10 cellular contexts compared by ENCODE assay signal in the genomic region with DNA sequence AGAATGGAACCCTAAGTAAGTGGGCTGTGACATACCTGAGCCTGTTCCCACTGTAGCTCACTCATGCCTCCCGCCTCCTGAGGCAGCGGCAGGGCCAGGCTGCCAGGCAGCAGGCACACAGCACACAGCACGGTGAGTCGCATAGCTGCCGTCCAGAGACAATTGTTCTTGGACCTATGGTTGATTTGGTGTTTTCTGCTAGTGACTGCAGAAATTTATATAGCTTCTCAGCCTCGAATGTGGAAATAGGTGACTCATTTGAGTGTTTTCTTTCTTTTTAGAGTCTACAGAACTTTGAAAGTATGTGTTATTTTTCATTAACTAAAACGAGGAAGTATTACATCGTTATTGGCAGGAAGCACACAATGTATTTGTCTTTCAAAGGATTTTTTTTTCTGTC. TPM values are rescaled to one million over a fixed set of nuclear protein-coding genes. Genes with fewer than 3 reads are reported as not detected.
A peak's percentile ranks its signal among the peaks of the same experiment; 100 is the strongest.
DNase-seq lines count a peak whose midpoint lies in the region; ATAC-seq, FAIRE-seq and TF ChIP-seq lines count a peak whose summit lies in the region.
"Had no signal": no experiment of that assay in that cellular context is flagged by ENCODE, and none has a peak within 500 bp of the region (broad histone marks: within the 10 kb centered on the region; RNA-seq: fewer than 3 reads in every experiment).

Gene MMP7 (minus strand): TSS at position 190 of the 400 bp plus-strand sequence. CDS start 47 bp downstream, at position 143.

- H2BK20ac ChIP-seq in H1 (ENCODE audit: low read length), result no peak within 1 kb of the TSS

- no peak within 1 kb of the TSS for H3K18ac ChIP-seq in H1 (ENCODE audit: extremely low read depth, low read length)

- H3K79me1 ChIP-seq in H1 (ENCODE audit: low read depth, low read length), result no peaks in the 10 kb centered on the region

- H3K9me3 ChIP-seq in H1 (ENCODE audit: insufficient read depth in 2 of 2, low read depth in 1 of 2, low read length in 1 of 2) (no peaks in the 10 kb centered on the region), A673 (ENCODE audit: low read depth, low read length, poor library complexity, severe bottlenecking) (no peaks in the 10 kb centered on the region)
- no peaks in the 10 kb centered on the region for H3K9me3 ChIP-seq in CD8-positive, alpha-beta T cell (ENCODE audit: low read length)
- H3K9me3 ChIP-seq: left ventricle myocardium inferior had no signal

- H4K20me1 ChIP-seq in H1 (replicated peaks in 1 of 2; ENCODE audit: control insufficient read depth in 1 of 2, insufficient read depth in 2 of 2, low read length in 2 of 2), result no peaks in the 10 kb centered on the region

- H3K27me3 Mint-ChIP-seq in CD8-positive, alpha-beta T cell (ENCODE audit: low read depth), result peaks cover 3% of the 10 kb centered on the region
- no peaks in the 10 kb centered on the region for H3K27me3 Mint-ChIP-seq in stimulated activated memory B cell treated with anti-CD40 and anti-IgM and Interleukin-4, amounts not matched to agents 10 μg/mL and 1 μg/mL and 100 μg/mL, for 72 hours

- TF ChIP-seq POLR2A in H1 (IDR thresholded peaks at IDR 0.05; ENCODE audit: control extremely low read depth in 1 of 2, low read depth in 2 of 2, low read length in 2 of 2), result no peak

- no peaks in the 10 kb centered on the region for H3K9me3 Mint-ChIP-seq in CD8-positive, alpha-beta T cell
- no peaks in the 10 kb centered on the region for H3K9me3 Mint-ChIP-seq in stimulated activated memory B cell treated with anti-CD40 and anti-IgM and Interleukin-4, amounts not matched to agents 10 μg/mL and 1 μg/mL and 100 μg/mL, for 72 hours

- CTCF ChIA-PET in H1 (lab: Charles Lee; ENCODE audit: partially characterized antibody), result interaction anchor here (0.8 kb wide), 1 partner anchor 12 kb away, joined by 3 read pairs; no protein-coding TSS in a partner anchor
- CTCF ChIA-PET in A673 (lab: Charles Lee), result no interaction called here
- CTCF ChIA-PET in CD8-positive, alpha-beta T cell (lab: Charles Lee), result no interaction called here

- H2AFZ ChIP-seq in H1 (ENCODE audit: low read length), result 0 out of 2 replicates have a peak within 1 kb of the TSS, but pooled peaks have one; percentile 71

- DNase-seq in LHCN-M2 (ENCODE audit: low read depth) (peak; percentile 62), H1 (ENCODE audit: low read depth in 1 of 2, low spot score in 2 of 2) (no peak), retinal pigment epithelial cell (ENCODE audit: low read depth) (peak; percentile 29), germinal center (ENCODE audit: low spot score) (no peak), A673 (ENCODE audit: low spot score) (no peak)
- no peak for DNase-seq in CD8-positive, alpha-beta T cell
- DNase-seq: left ventricle myocardium inferior, NCI-H446 treated with DMSO at 0.1 percent for 48 hours had no signal

- H3K4ac ChIP-seq in H1 (replicated peaks; ENCODE audit: insufficient read length, low read depth, low read length), result no peak within 1 kb of the TSS

- H2BK5ac ChIP-seq in H1 (ENCODE audit: low read depth, low read length), result no peak within 1 kb of the TSS

- H3K23me2 ChIP-seq in H1 (ENCODE audit: low read depth, low read length), result no peaks in the 10 kb centered on the region

- H2BK15ac ChIP-seq in H1 (ENCODE audit: low read length), result no peak within 1 kb of the TSS

- BruUV-seq in A673 (replicated peaks; lab: Mats Ljungman, UMichigan), result no TSS peak

- H3K27ac ChIP-seq in H1 (ENCODE audit: low read depth, low read length), result no peak within 1 kb of the TSS
- H3K27ac ChIP-seq in A673 (ENCODE audit: low read depth, low read length, poor library complexity, severe bottlenecking), result no peak within 1 kb of the TSS
- H3K27ac ChIP-seq in CD8-positive, alpha-beta T cell (ENCODE audit: low read depth, low read length), result no peak within 1 kb of the TSS
- H3K27ac ChIP-seq: left ventricle myocardium inferior had no signal

- no peak within 1 kb of the TSS for H4K5ac ChIP-seq in H1 (ENCODE audit: insufficient read length, low read depth, low read length)

- WGBS in H1 (ENCODE audit: extremely low coverage in 1 of 2, insufficient coverage in 1 of 2, insufficient read length in 1 of 2, insufficient replicate concordance in 2 of 2, low coverage in 1 of 2, low lambda C conversion rate in 2 of 2, missing lambda C conversion rate in 1 of 2), 2 experiments, result 83% methylated on average over 8 of the region's 8 CpGs; no CpG with 5 or more reads in 1 of the 2 experiments

- intact Hi-C loops in A673 (cut with micrococcal nuclease; ENCODE audit: unreplicated experiment), result no loop called here
- intact Hi-C loops in CD8-positive, alpha-beta T cell (cut with DNase I, micrococcal nuclease), result no loop called here

- POLR2A ChIA-PET in H1 (lab: Charles Lee; ENCODE audit: partially characterized antibody), result no interaction called here
- POLR2A ChIA-PET in A673 (lab: Charles Lee; ENCODE audit: low non-redundant PET), result no interaction called here
- POLR2A ChIA-PET in CD8-positive, alpha-beta T cell (lab: Charles Lee), result no interaction called here

- no peak within 1 kb of the TSS for H3K14ac ChIP-seq in H1 (ENCODE audit: insufficient read length)

- no peak within 1 kb of the TSS for H3K4me3 Mint-ChIP-seq in CD8-positive, alpha-beta T cell
- H3K4me3 Mint-ChIP-seq in stimulated activated memory B cell treated with anti-CD40 and anti-IgM and Interleukin-4, amounts not matched to agents 10 μg/mL and 1 μg/mL and 100 μg/mL, for 72 hours, result no peak within 1 kb of the TSS

- no peak; a peak in 1 of 4 replicates for TF ChIP-seq RAD21 in H1 (IDR thresholded peaks at IDR 0.05 in 1 of 2, conservative IDR thresholded peaks at IDR 0.05 in 1 of 2; ENCODE audit: low read depth in 2 of 2, low read length in 2 of 2)

- peaks cover 5% of the 10 kb centered on the region for H3K4me1 Mint-ChIP-seq in CD8-positive, alpha-beta T cell (ENCODE audit: low read depth)
- H3K4me1 Mint-ChIP-seq in stimulated activated memory B cell treated with anti-CD40 and anti-IgM and Interleukin-4, amounts not matched to agents 10 μg/mL and 1 μg/mL and 100 μg/mL, for 72 hours, result peaks cover 10% of the 10 kb centered on the region

- H3K9ac ChIP-seq in H1 (replicated peaks in 1 of 4; ENCODE audit: extremely low read depth in 1 of 4, low read depth in 3 of 4, low read length in 3 of 4), result no peak within 1 kb of the TSS

- no peak within 1 kb of the TSS for H3K23ac ChIP-seq in H1 (ENCODE audit: insufficient read length)

- no peaks in the 10 kb centered on the region for H3K36me3 Mint-ChIP-seq in CD8-positive, alpha-beta T cell
- H3K36me3 Mint-ChIP-seq in stimulated activated memory B cell treated with anti-CD40 and anti-IgM and Interleukin-4, amounts not matched to agents 10 μg/mL and 1 μg/mL and 100 μg/mL, for 72 hours, result no peaks in the 10 kb centered on the region

- H3K4me3 ChIP-seq in H1 (ENCODE audit: extremely low read depth in 1 of 4, insufficient read depth in 2 of 4, low read depth in 3 of 4, low read length in 4 of 4) (no peak within 1 kb of the TSS), retinal pigment epithelial cell (ENCODE audit: low read length) (no peak within 1 kb of the TSS), A673 (ENCODE audit: low read depth, low read length, poor library complexity, severe bottlenecking) (no peak within 1 kb of the TSS)
- no peak within 1 kb of the TSS for H3K4me3 ChIP-seq in CD8-positive, alpha-beta T cell (ENCODE audit: low read depth, low read length)
- H3K4me3 ChIP-seq: left ventricle myocardium inferior had no signal

- H4K8ac ChIP-seq in H1 (ENCODE audit: extremely low read depth, insufficient read depth, low read length), result no peak within 1 kb of the TSS

- no peak within 1 kb of the TSS for H2AK5ac ChIP-seq in H1 (ENCODE audit: low read depth, low read length)

- no peak for TF ChIP-seq CTCF in H1 (IDR thresholded peaks at IDR 0.05; ENCODE audit: control extremely low read depth in 1 of 3, insufficient read depth in 1 of 3, low read depth in 1 of 3, low read length in 3 of 3)
- TF ChIP-seq CTCF in retinal pigment epithelial cell (conservative IDR thresholded peaks at IDR 0.05; ENCODE audit: low read depth, low read length), result no peak
- TF ChIP-seq CTCF in A673 (conservative IDR thresholded peaks at IDR 0.05; ENCODE audit: low read depth, low read length), result no peak
- TF ChIP-seq CTCF in CD8-positive, alpha-beta T cell (IDR thresholded peaks at IDR 0.05), result no peak

- no peak within 1 kb of the TSS for H3K56ac ChIP-seq in H1 (replicated peaks; ENCODE audit: insufficient read length, low read depth, low read length)

- H4K91ac ChIP-seq in H1 (replicated peaks; ENCODE audit: insufficient read length, low read length), result no peak within 1 kb of the TSS

- no peak within 1 kb of the TSS for H3K27ac Mint-ChIP-seq in CD8-positive, alpha-beta T cell
- H3K27ac Mint-ChIP-seq in stimulated activated memory B cell treated with anti-CD40 and anti-IgM and Interleukin-4, amounts not matched to agents 10 μg/mL and 1 μg/mL and 100 μg/mL, for 72 hours, result no peak within 1 kb of the TSS

- H2BK120ac ChIP-seq in H1 (replicated peaks; ENCODE audit: low read depth, low read length), result no peak within 1 kb of the TSS

- no peak for FAIRE-seq in H1 (lab: Jason Lieb, UNC)

- H3K36me3 ChIP-seq in H1 (ENCODE audit: control insufficient read depth in 2 of 4, insufficient read depth in 4 of 4, low read length in 3 of 4) (no peaks in the 10 kb centered on the region), A673 (ENCODE audit: insufficient read depth, low read length, poor library complexity, severe bottlenecking) (no peaks in the 10 kb centered on the region)
- H3K36me3 ChIP-seq in CD8-positive, alpha-beta T cell (ENCODE audit: insufficient read depth, low read length), result no peaks in the 10 kb centered on the region
- H3K36me3 ChIP-seq: left ventricle myocardium inferior had no signal

- ATAC-seq in GM19395 (IDR thresholded peaks at IDR 0.05; ENCODE audit: unreplicated experiment), result peak; percentile 74
- no peak for ATAC-seq in CD8-positive, alpha-beta T cell
- no peak for ATAC-seq in stimulated activated memory B cell treated with anti-CD40 and anti-IgM and Interleukin-4, amounts not matched to agents 10 μg/mL and 1 μg/mL and 100 μg/mL, for 72 hours

- no peaks in the 10 kb centered on the region; a peak in 2 of 7 replicates for H3K4me1 ChIP-seq in H1 (replicated peaks in 1 of 4; ENCODE audit: control insufficient read depth in 3 of 4, insufficient read depth in 4 of 4, low read length in 3 of 4)
- H3K4me1 ChIP-seq in A673 (ENCODE audit: insufficient read depth, low read length, poor library complexity, severe bottlenecking), result no peaks in the 10 kb centered on the region
- no peaks in the 10 kb centered on the region for H3K4me1 ChIP-seq in CD8-positive, alpha-beta T cell (ENCODE audit: insufficient read depth, low read length)
- H3K4me1 ChIP-seq: left ventricle myocardium inferior had no signal

- no peak within 1 kb of the TSS for H3K4me2 ChIP-seq in H1 (ENCODE audit: insufficient read depth in 1 of 2, low read depth in 2 of 2, low read length in 2 of 2)

- no peaks in the 10 kb centered on the region for H3K79me2 ChIP-seq in H1 (ENCODE audit: control insufficient read depth in 1 of 2, insufficient read depth in 2 of 2, low read length in 2 of 2)

- peaks cover 0 to 1% (median 0%) of the 10 kb centered on the region in 4 experiments; a peak in 1 of 7 replicates for H3K27me3 ChIP-seq in H1 (replicated peaks in 1 of 4; ENCODE audit: control insufficient read depth in 3 of 4, extremely low read depth in 1 of 4, insufficient read depth in 3 of 4, low read length in 3 of 4)
- no peaks in the 10 kb centered on the region for H3K27me3 ChIP-seq in A673 (replicated peaks; ENCODE audit: insufficient read depth, low read depth, low read length, poor library complexity)
- no peaks in the 10 kb centered on the region for H3K27me3 ChIP-seq in CD8-positive, alpha-beta T cell (ENCODE audit: insufficient read depth, low read length)

- no peak within 1 kb of the TSS for H2BK12ac ChIP-seq in H1 (ENCODE audit: low read depth, low read length)

- no peak for TF ChIP-seq EP300 in H1 (IDR thresholded peaks at IDR 0.05; ENCODE audit: borderline replicate concordance in 1 of 2, low read depth in 2 of 2, low read length in 2 of 2)

RNA-seq across cellular contexts. Expression of gene MMP7, which starts in this region (rescaled TPM):
- total RNA-seq in LHCN-M2 (2014; rRNA removed), result 1.3 and 1.4 TPM in 2 replicates
- 0.17 TPM for polyA plus RNA-seq in LHCN-M2 (2012)
- not detected in 2 replicates for total RNA-seq in H1 (2021; fragmentation: NEBNext Ultra II Directional; extraction: Animal tissue kit (Norgen Biotek cat#: 25700))
- not detected in 2 replicates for polyA plus RNA-seq in H1 (2011; rRNA removed)
- not detected for polyA plus RNA-seq in H1 (2011; cell fraction: cytosol; rRNA removed)
- not detected for polyA plus RNA-seq in H1 (2011; cell fraction: nucleus; rRNA removed)
- not detected in 4 replicates for polyA plus RNA-seq in H1 (2012, experiment 1 of 2)
- not detected for polyA plus RNA-seq in H1 (2012, experiment 2 of 2)
- not detected for polyA plus RNA-seq in H1 (2013, experiment 1 of 2)
- polyA plus RNA-seq in H1 (2013, experiment 2 of 2), result not detected
- polyA minus RNA-seq in H1 (2011; rRNA and poly(A)+ RNA removed), result not detected in 2 replicates
- not detected for polyA minus RNA-seq in H1 (2011; cell fraction: cytosol; rRNA and poly(A)+ RNA removed)
- not detected for polyA minus RNA-seq in H1 (2011; cell fraction: nucleus; rRNA and poly(A)+ RNA removed)
- total RNA-seq in A673 (2021), result 0.34 TPM in 1 of 2 replicates, not detected in the other
- not detected for total RNA-seq in CD8-positive, alpha-beta T cell
- total RNA-seq: left ventricle myocardium inferior had no signal

Comparison
In these comparisons a context has a peak if more than half of its experiments do, and no peak if none do; other contexts are left out.
1. DNase-seq: peak in LHCN-M2 (single experiment) and retinal pigment epithelial cell (single experiment); none in H1 (0 of 2), germinal center (single experiment), A673 (single experiment) and CD8-positive, alpha-beta T cell (0 of 7).